In the genomic region with DNA sequence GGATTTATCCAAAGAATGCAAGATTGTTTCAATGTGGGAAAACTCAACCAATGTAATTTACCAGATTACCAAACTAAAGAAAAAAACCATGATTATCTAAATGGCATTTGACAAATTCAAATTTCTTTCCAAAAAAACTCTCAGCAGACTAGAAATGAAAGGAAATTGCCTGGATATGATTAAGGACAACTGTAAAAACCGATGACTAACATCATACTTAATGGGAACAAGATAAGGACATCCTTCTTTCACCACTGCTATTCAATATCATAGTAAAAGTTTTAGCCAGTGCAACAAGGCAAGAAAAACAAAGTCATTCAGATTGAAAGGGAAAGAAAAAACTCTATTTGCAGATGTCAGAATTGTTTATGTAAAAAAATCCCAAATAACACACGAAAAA, we compare ENCODE assay signal across 23 cellular contexts.
"Had no signal": no experiment of that assay in that cellular context is flagged by ENCODE, and none has a peak within 500 bp of the region (broad histone marks: within the 10 kb centered on the region; RNA-seq: fewer than 3 reads in every experiment).

No MANE protein-coding gene starts in this region.

- DNase-seq: activated CD4-positive, alpha-beta T cell treated with anti-CD3 and anti-CD28 coated beads for 4 hours; activated CD4-positive, alpha-beta T cell treated with anti-CD3 and anti-CD28 coated beads, Interleukin-2, amount 50 U/mL, for 4 hours; activated gamma-delta T cell; activated naive CD4-positive, alpha-beta T cell treated with anti-CD3 and anti-CD28 coated beads, Interleukin-2, amount 10 ng/mL, durations not matched to agents 7 days and 5 days; activated naive CD8-positive, alpha-beta T cell treated with anti-CD3 and anti-CD28 coated beads, Interleukin-2, amount 10 ng/mL, durations not matched to agents 7 days and 5 days; activated T-cell treated with anti-CD3 and anti-CD28 coated beads, Interleukin-2, amount 50 U/mL, for 1 hour; central memory CD4-positive, alpha-beta T cell; foreskin keratinocyte; heart left ventricle; left lung; lower lobe of right lung; mesendoderm; posterior cingulate gyrus; right cardiac atrium; stimulated activated CD4-positive, alpha-beta T cell treated with anti-CD3 and anti-CD28 coated beads, Interleukin-15, amount 100 ng/mL, for 24 hours; stimulated activated CD4-positive, alpha-beta T cell treated with anti-CD3 and anti-CD28 coated beads, Interleukin-2, amount 100 ng/mL, for 24 hours; stimulated activated naive B cell treated with anti-CD40 and anti-IgM and Interleukin-4, amounts not matched to agents 10 μg/mL and 1 μg/mL and 100 μg/mL, for 72 hours; stomach; T-helper 1 cell; tibial artery; upper lobe of right lung had no signal

- H3K27me3 ChIP-seq: ascending aorta, foreskin keratinocyte, heart left ventricle, left lung, stomach, tibial artery, upper lobe of right lung had no signal

- H3K36me3 ChIP-seq: ascending aorta, heart left ventricle, left lung, lower lobe of right lung, stomach, tibial artery, upper lobe of right lung had no signal

- H3K4me3 ChIP-seq: ascending aorta, heart left ventricle, left lung, lower lobe of right lung, stomach, tibial artery, upper lobe of right lung had no signal

- H3K4me1 ChIP-seq: foreskin keratinocyte had no signal

- H3K27ac ChIP-seq: ascending aorta, foreskin keratinocyte, heart left ventricle, left lung, lower lobe of right lung, stomach, tibial artery, upper lobe of right lung, VCaP had no signal
